21 cellular contexts compared by ENCODE assay signal in the genomic region with DNA sequence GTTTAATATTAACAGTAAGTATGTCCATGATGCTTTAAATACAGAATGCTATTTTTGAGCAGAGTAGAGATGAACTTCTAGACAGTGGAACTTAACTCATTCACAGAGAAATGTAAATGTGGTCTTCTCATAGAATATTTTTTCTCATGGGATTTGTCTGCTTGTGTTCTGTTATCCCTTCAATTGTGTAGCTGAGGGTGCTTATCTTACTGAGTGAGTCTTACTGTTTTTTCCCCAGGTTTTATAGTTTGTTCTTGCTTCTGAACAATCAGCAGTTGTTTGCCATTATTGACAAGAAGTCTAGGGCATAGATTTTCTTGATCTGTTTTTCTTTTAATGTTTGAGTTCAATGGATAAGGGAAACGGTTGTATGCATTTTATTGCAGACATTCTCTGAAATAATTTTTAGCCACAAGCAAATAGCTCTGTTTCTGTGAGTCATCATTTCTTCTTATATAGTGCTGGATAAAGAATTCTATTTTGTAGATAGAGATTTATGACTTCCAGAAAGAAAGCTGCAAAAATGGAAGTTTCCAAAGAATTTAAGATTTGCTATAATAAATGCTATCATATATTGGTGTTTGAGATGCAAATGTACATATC.
DNase-seq lines count a peak whose midpoint lies in the region; ATAC-seq and TF ChIP-seq lines count a peak whose summit lies in the region.
"Had no signal": no experiment of that assay in that cellular context is flagged by ENCODE, and none has a peak within 500 bp of the region (broad histone marks: within the 10 kb centered on the region; RNA-seq: fewer than 3 reads in every experiment).

No MANE protein-coding gene starts in this region.

- no peak overlapping the region for H3K27ac Mint-ChIP-seq in CD8-positive, alpha-beta memory T cell
- H3K27ac Mint-ChIP-seq: activated CD8-positive, alpha-beta memory T cell treated with anti-CD3 and anti-CD28 coated beads, Interleukin-2, amount 10 ng/mL, durations not matched to agents 7 days and 5 days; activated T-helper 17 cell treated with anti-CD3 and anti-CD28 coated beads, Interleukin-2, amount 50 U/mL, for 72 hours had no signal

- peak overlapping the region; percentile 41 for H3K4me2 ChIP-seq in skeletal muscle satellite cell (ENCODE audit: low read length)

- TF ChIP-seq CTCF in HEK293 (tag by site-specific recombination; IDR thresholded peaks at IDR 0.05) (no peak), fibroblast of the aortic adventitia (IDR thresholded peaks at IDR 0.05; ENCODE audit: insufficient read depth, low read length) (no peak), foreskin keratinocyte (conservative IDR thresholded peaks at IDR 0.05) (no peak)

- DNase-seq in adipocyte (ENCODE audit: low read depth) (peak; percentile 52), fibroblast of the aortic adventitia (ENCODE audit: low read depth) (peak; percentile 34), mucosa of gallbladder (ENCODE audit: low spot score) (no peak), C1 segment of cervical spinal cord (lab: John Stamatoyannopoulos, UW) (no peak), foreskin keratinocyte (no peak)
- no peak for DNase-seq in CD8-positive, alpha-beta memory T cell
- DNase-seq: activated CD4-positive, alpha-beta T cell treated with anti-CD3 and anti-CD28 coated beads for 48 hours; activated CD8-positive, alpha-beta memory T cell treated with anti-CD3 and anti-CD28 coated beads, Interleukin-2, amount 10 ng/mL, durations not matched to agents 7 days and 5 days; BE2C; left lung; MM.1S; NCI-H146; NCI-H2171 treated with DMSO at 0.1 percent for 48 hours; NCI-H526; retina; Right ventricle myocardium superior; stimulated activated CD8-positive, alpha-beta memory T cell treated with anti-CD3 and anti-CD28 coated beads, Interleukin-4, amount 100 ng/mL, for 48 hours had no signal

- POLR2A ChIA-PET in HEK293 (lab: Yijun Ruan, JAX) = interaction anchor here (1.4 kb wide), 1 partner anchor 60 kb away, joined by 4 read pairs; the partner anchor contains the start of gene NF1
- POLR2A ChIA-PET in CD8-positive, alpha-beta memory T cell (lab: Charles Lee) = no interaction called here

- ATAC-seq in foreskin keratinocyte = no peak
- ATAC-seq: activated CD8-positive, alpha-beta memory T cell treated with anti-CD3 and anti-CD28 coated beads, Interleukin-2, amount 10 ng/mL, durations not matched to agents 7 days and 5 days; activated T-helper 17 cell treated with anti-CD3 and anti-CD28 coated beads, Interleukin-2, amount 50 U/mL, for 72 hours; left lung had no signal

- H3K27me3 ChIP-seq in adipocyte (replicated peaks; ENCODE audit: control insufficient read depth, insufficient read depth, low read length) (no peaks in the 10 kb centered on the region), skeletal muscle satellite cell (ENCODE audit: control insufficient read depth, insufficient read depth, low read length) (no peaks in the 10 kb centered on the region), foreskin keratinocyte (no peaks in the 10 kb centered on the region)
- no peaks in the 10 kb centered on the region for H3K27me3 ChIP-seq in CD8-positive, alpha-beta memory T cell (ENCODE audit: insufficient read depth, low read length, poor library complexity, severe bottlenecking)
- H3K27me3 ChIP-seq: BE2C, cardiac muscle cell, left lung had no signal

- H3K4me1 Mint-ChIP-seq in CD8-positive, alpha-beta memory T cell = peaks cover 13 to 29% (median 20%) of the 10 kb centered on the region in 3 donors

- no peaks in the 10 kb centered on the region for H3K9me3 ChIP-seq in HEK293 (ENCODE audit: control insufficient read depth, insufficient read depth, low read depth, low read length)
- peaks cover 7% of the 10 kb centered on the region for H3K9me3 ChIP-seq in adipocyte (ENCODE audit: control insufficient read depth, low read length)
- no peaks in the 10 kb centered on the region for H3K9me3 ChIP-seq in skeletal muscle satellite cell (replicated peaks; ENCODE audit: low read length)
- no peaks in the 10 kb centered on the region for H3K9me3 ChIP-seq in CD8-positive, alpha-beta memory T cell (ENCODE audit: low read length)
- H3K9me3 ChIP-seq: BE2C had no signal

- peaks cover 0 to 10% (median 2%) of the 10 kb centered on the region in 5 donors for H3K9me3 Mint-ChIP-seq in CD8-positive, alpha-beta memory T cell

- H3K36me3 ChIP-seq in HEK293 (ENCODE audit: control insufficient read depth in 2 of 2, insufficient read depth in 1 of 2, low read length in 2 of 2) = peaks cover 20 to 39% of the 10 kb centered on the region in 2 experiments
- peaks cover 17% of the 10 kb centered on the region for H3K36me3 ChIP-seq in adipocyte (ENCODE audit: control insufficient read depth, insufficient read depth, low read length, severe bottlenecking)
- H3K36me3 ChIP-seq in skeletal muscle satellite cell (ENCODE audit: insufficient read depth, low read length) = peaks cover 4% of the 10 kb centered on the region
- H3K36me3 ChIP-seq in CD8-positive, alpha-beta memory T cell (ENCODE audit: insufficient read depth, low read length) = no peaks in the 10 kb centered on the region
- H3K36me3 ChIP-seq: BE2C had no signal

- H3K4me1 ChIP-seq in HEK293 (ENCODE audit: control insufficient read depth, insufficient read depth, low read length) = peaks cover 6% of the 10 kb centered on the region; the same call in 1 of the 2 replicates
- H3K4me1 ChIP-seq in adipocyte (ENCODE audit: control insufficient read depth, insufficient read depth, low read length) = peaks cover 14% of the 10 kb centered on the region
- peaks cover 20% of the 10 kb centered on the region for H3K4me1 ChIP-seq in skeletal muscle satellite cell (ENCODE audit: control insufficient read depth, insufficient read depth, low read length)
- peaks cover 14% of the 10 kb centered on the region for H3K4me1 ChIP-seq in CD8-positive, alpha-beta memory T cell (ENCODE audit: insufficient read depth, low read length)
- no peaks in the 10 kb centered on the region for H3K4me1 ChIP-seq in foreskin keratinocyte
- H3K4me1 ChIP-seq: BE2C, left lung had no signal

- peaks cover 5 to 13% (median 9%) of the 10 kb centered on the region in 3 donors for H3K36me3 Mint-ChIP-seq in CD8-positive, alpha-beta memory T cell

- H3K27ac ChIP-seq in HEK293 (ENCODE audit: extremely low read depth, low read depth, low read length) = no peak overlapping the region
- H3K27ac ChIP-seq in CD8-positive, alpha-beta memory T cell (ENCODE audit: low read depth, low read length) = no peak overlapping the region
- no peak overlapping the region for H3K27ac ChIP-seq in foreskin keratinocyte
- H3K27ac ChIP-seq: cardiac muscle cell, left lung had no signal

- no peaks in the 10 kb centered on the region for H3K27me3 Mint-ChIP-seq in CD8-positive, alpha-beta memory T cell
- H3K27me3 Mint-ChIP-seq: activated CD8-positive, alpha-beta memory T cell treated with anti-CD3 and anti-CD28 coated beads, Interleukin-2, amount 10 ng/mL, durations not matched to agents 7 days and 5 days; activated T-helper 17 cell treated with anti-CD3 and anti-CD28 coated beads, Interleukin-2, amount 50 U/mL, for 72 hours had no signal

- H3K4me3 ChIP-seq in HEK293 (ENCODE audit: low read depth, low read length) (no peak overlapping the region), adipocyte (ENCODE audit: low read length) (no peak overlapping the region), fibroblast of the aortic adventitia (ENCODE audit: low read depth, low read length) (no peak overlapping the region), skeletal muscle satellite cell (ENCODE audit: low read length) (no peak overlapping the region)
- no peak overlapping the region for H3K4me3 ChIP-seq in CD8-positive, alpha-beta memory T cell (ENCODE audit: low read length)
- H3K4me3 ChIP-seq: cardiac muscle cell, left lung had no signal

- CTCF ChIA-PET in HEK293 (lab: Yijun Ruan, JAX) = interaction anchor here (1.3 kb wide), 1 partner anchor 65 kb away, joined by 4 read pairs; no protein-coding TSS in a partner anchor
- CTCF ChIA-PET in CD8-positive, alpha-beta memory T cell (lab: Charles Lee) = no interaction called here

- H3K9ac ChIP-seq in adipocyte (ENCODE audit: low read length) (no peak overlapping the region), skeletal muscle satellite cell (ENCODE audit: low read depth, low read length) (no peak overlapping the region)

- H3K4me3 Mint-ChIP-seq in CD8-positive, alpha-beta memory T cell = no peak overlapping the region
- H3K4me3 Mint-ChIP-seq: activated CD8-positive, alpha-beta memory T cell treated with anti-CD3 and anti-CD28 coated beads, Interleukin-2, amount 10 ng/mL, durations not matched to agents 7 days and 5 days; activated T-helper 17 cell treated with anti-CD3 and anti-CD28 coated beads, Interleukin-2, amount 50 U/mL, for 72 hours had no signal

TF ChIP-seq in HEK293, 187 proteins besides CTCF, POLR2A, EP300 and RAD21:
- TF ChIP-seq, protein P1, sequence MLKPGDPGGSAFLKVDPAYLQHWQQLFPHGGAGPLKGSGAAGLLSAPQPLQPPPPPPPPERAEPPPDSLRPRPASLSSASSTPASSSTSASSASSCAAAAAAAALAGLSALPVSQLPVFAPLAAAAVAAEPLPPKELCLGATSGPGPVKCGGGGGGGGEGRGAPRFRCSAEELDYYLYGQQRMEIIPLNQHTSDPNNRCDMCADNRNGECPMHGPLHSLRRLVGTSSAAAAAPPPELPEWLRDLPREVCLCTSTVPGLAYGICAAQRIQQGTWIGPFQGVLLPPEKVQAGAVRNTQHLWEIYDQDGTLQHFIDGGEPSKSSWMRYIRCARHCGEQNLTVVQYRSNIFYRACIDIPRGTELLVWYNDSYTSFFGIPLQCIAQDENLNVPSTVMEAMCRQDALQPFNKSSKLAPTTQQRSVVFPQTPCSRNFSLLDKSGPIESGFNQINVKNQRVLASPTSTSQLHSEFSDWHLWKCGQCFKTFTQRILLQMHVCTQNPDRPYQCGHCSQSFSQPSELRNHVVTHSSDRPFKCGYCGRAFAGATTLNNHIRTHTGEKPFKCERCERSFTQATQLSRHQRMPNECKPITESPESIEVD (tag by site-specific recombination; IDR thresholded peaks at IDR 0.05) = peak; percentile 44; the same call in 1 of the 2 replicates
- TF ChIP-seq ZNF133 (tag by site-specific recombination; IDR thresholded peaks at IDR 0.05) = no peak

Comparison
In these comparisons a context has a peak if more than half of its experiments do, and no peak if none do; other contexts are left out.
1. DNase-seq: peak in adipocyte (single experiment) and fibroblast of the aortic adventitia (single experiment); none in mucosa of gallbladder (single experiment), CD8-positive, alpha-beta memory T cell (0 of 5), C1 segment of cervical spinal cord (0 of 14) and foreskin keratinocyte (0 of 2).